In the genomic region with DNA sequence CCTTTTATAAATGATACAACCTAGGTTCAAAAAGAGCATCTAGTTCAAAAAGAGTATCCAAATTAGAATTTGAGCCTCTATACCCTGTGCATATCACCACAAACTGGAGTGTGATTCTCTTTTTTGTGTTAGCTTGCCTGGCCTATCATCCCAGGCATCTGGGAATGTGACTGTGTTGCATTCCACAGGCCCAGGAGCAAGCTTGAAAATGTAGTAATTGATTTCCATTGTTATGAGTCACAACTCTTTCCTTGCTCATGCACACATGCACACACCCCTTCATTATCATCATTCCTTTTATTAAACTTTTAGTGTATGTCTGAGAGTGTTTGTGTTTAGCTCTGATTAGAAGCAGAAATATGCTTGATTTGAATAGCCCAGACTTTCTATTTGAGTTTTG, we compare ENCODE assay signal across 9 cellular contexts.
DNase-seq lines count a peak whose midpoint lies in the region; FAIRE-seq and TF ChIP-seq lines count a peak whose summit lies in the region.
"Had no signal": no experiment of that assay in that cellular context is flagged by ENCODE, and none has a peak within 500 bp of the region (broad histone marks: within the 10 kb centered on the region; RNA-seq: fewer than 3 reads in every experiment).

No MANE protein-coding gene starts in this region.

- peak overlapping the region; percentile 73 for H3K4me2 ChIP-seq in mammary epithelial cell (ENCODE audit: insufficient read depth, low read depth, low read length)

- peaks cover 31% of the 10 kb centered on the region for H3K4me1 ChIP-seq in mammary epithelial cell (ENCODE audit: insufficient read depth, low read length)

- H3K9me3 ChIP-seq in AG04450 (ENCODE audit: control insufficient read depth, insufficient read depth, low read length) (no peaks in the 10 kb centered on the region), mammary epithelial cell (replicated peaks; ENCODE audit: insufficient read depth, low read length) (no peaks in the 10 kb centered on the region)

- BruUV-seq in mammary epithelial cell (replicated peaks; lab: Mats Ljungman, UMichigan): no TSS peak

- H3K4me3 ChIP-seq in AG04450 (ENCODE audit: low read depth, low read length): no peak overlapping the region
- H3K4me3 ChIP-seq in mammary epithelial cell (replicated peaks in 1 of 3; ENCODE audit: insufficient read depth in 1 of 3, low read depth in 2 of 3, low read length in 3 of 3): peak overlapping the region in 1 of 3 experiments; percentile 36

- no peak overlapping the region for H2AFZ ChIP-seq in mammary epithelial cell (ENCODE audit: low read depth, low read length)

- H4K20me1 ChIP-seq in mammary epithelial cell (ENCODE audit: insufficient read depth, low read length): no peaks in the 10 kb centered on the region

- DNase-seq in AG04450 (ENCODE audit: low read depth, low spot score) (peak; percentile 62), HTR-8/SVneo (ENCODE audit: insufficient read length, low spot score) (peak; percentile 69), mammary epithelial cell (peak; percentile 84), left kidney (ENCODE audit: low read depth, low spot score) (peak; percentile 58), NCI-H146 (lab: John Stamatoyannopoulos, UW) (no peak), GM13977 (ENCODE audit: low spot score) (no peak), NCI-H2081 (lab: John Stamatoyannopoulos, UW) (no peak)
- no peak for DNase-seq in stimulated activated CD4-positive, alpha-beta T cell treated with anti-CD3 and anti-CD28 coated beads, Interleukin-2, amount 100 ng/mL, for 48 hours
- DNase-seq: NCI-H524 treated with DMSO at 0.1 percent for 48 hours had no signal

- H3K9ac ChIP-seq in mammary epithelial cell (ENCODE audit: insufficient read depth, low read length): peak overlapping the region; percentile 12

- no peaks in the 10 kb centered on the region for H3K27me3 ChIP-seq in AG04450 (ENCODE audit: control insufficient read depth, insufficient read depth, low read length)
- H3K27me3 ChIP-seq in mammary epithelial cell (ENCODE audit: insufficient read depth, low read length): no peaks in the 10 kb centered on the region

- peaks cover 4% of the 10 kb centered on the region for H3K36me3 ChIP-seq in mammary epithelial cell (ENCODE audit: insufficient read depth, low read length)

- POLR2A ChIA-PET in AG04450 (lab: Yijun Ruan, JAX): no interaction called here

- intact Hi-C loops in mammary epithelial cell (cut with micrococcal nuclease): loop anchor here (2.0 kb wide), 2 partner anchors 74 to 110 kb away; a partner anchor contains a TSS

- TF ChIP-seq CTCF in AG04450 (IDR thresholded peaks at IDR 0.05; ENCODE audit: low read depth, low read length) (no peak), mammary epithelial cell (conservative IDR thresholded peaks at IDR 0.05 in 1 of 2, IDR thresholded peaks at IDR 0.05 in 1 of 2; ENCODE audit: extremely low read depth in 1 of 2, insufficient read depth in 1 of 2, low read depth in 1 of 2, low read length in 2 of 2) (no peak), GM13977 (IDR thresholded peaks at IDR 0.05; ENCODE audit: extremely low read depth, insufficient read depth, missing control alignments) (no peak)

- dilution Hi-C loops in mammary epithelial cell (cut with HindIII; ENCODE audit: low sequenced_read_pairs): no loop called here

- CTCF ChIA-PET in AG04450 (lab: Charles Lee) (no interaction called here), mammary epithelial cell (lab: Charles Lee; ENCODE audit: low non-redundant PET) (no interaction called here)

- peak; percentile 16 for FAIRE-seq in HTR-8/SVneo (lab: Jason Lieb, UNC)

- in situ Hi-C loops in mammary epithelial cell (cut with MboI; ENCODE audit: low sequenced_read_pairs in 2 of 2): no loop called here
- in situ Hi-C loops in GM13977 (cut with MboI; ENCODE audit: low pct_unique_long_range_greater_than_20kb, low sequenced_read_pairs, unreplicated experiment): no loop called here

- H3K27ac ChIP-seq in AG04450 (ENCODE audit: low read depth, low read length) (no peak overlapping the region), mammary epithelial cell (ENCODE audit: insufficient read depth, low read depth, low read length) (peak overlapping the region; percentile 84)

- H3K79me2 ChIP-seq in mammary epithelial cell (ENCODE audit: insufficient read depth, low read length): no peaks in the 10 kb centered on the region

Comparison
In these comparisons a context has a peak if more than half of its experiments do, and no peak if none do; other contexts are left out.
1. DNase-seq: peak in AG04450 (single experiment), HTR-8/SVneo (single experiment), mammary epithelial cell (single experiment) and left kidney (single experiment); none in NCI-H146 (single experiment), GM13977 (single experiment), NCI-H2081 (0 of 2) and stimulated activated CD4-positive, alpha-beta T cell treated with anti-CD3 and anti-CD28 coated beads, Interleukin-2, amount 100 ng/mL, for 48 hours (0 of 2).